Comparison of ENCODE assay signal across 8 cellular contexts in the genomic region with DNA sequence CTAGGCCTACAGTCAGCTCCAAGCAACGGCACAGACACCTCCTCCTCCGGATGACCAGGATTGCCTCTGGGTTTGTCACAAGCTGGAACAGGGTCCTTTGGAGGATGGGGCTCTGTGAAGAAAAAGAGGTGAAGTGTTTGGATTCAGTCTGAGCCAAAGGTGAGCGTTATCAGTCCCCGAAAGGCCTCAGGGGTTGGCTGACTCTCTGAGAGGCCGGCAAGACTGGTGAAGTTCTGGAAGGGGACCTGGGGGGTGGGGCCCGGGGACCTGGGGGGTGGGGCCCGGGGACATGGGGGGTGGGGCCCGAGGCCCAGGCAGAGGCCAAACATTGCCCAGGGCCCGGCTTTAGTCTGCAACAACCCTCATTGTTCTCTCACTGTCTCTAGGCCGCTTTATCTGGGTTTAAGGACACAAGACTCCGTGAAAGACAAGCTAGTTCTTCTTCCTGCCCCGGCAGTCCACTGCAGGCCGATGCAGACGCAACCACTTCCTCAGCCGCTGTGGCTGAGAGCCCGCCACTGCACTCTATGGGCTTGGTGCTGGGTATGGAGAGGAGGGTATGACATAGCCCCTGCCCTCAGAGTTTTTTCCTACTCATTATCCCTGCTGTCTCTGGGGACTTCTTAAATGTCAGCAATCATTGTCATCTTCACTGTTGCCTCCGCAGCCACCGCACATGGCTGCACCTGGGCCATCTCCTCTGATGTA. TPM values are rescaled to one million over a fixed set of nuclear protein-coding genes. Genes with fewer than 3 reads are reported as not detected.
DNase-seq lines count a peak whose midpoint lies in the region; ATAC-seq, FAIRE-seq and TF ChIP-seq lines count a peak whose summit lies in the region.

No MANE protein-coding gene starts in this region.

- no peak for TF ChIP-seq POLR2A in GM12891 (IDR thresholded peaks at IDR 0.05; ENCODE audit: low read depth, low read length)

- H3K27ac Mint-ChIP-seq in activated naive CD4-positive, alpha-beta T cell treated with anti-CD3 and anti-CD28 coated beads, Interleukin-2, amount 10 ng/mL, durations not matched to agents 7 days and 5 days: peak overlapping the region; percentile 64
- H3K27ac Mint-ChIP-seq in naive B cell: peak overlapping the region in 5 of 6 donors; percentile 39 to 89 (median 84)

- DNase-seq in GM12891 (ENCODE audit: insufficient read length, low spot score): no peak
- DNase-seq in MV-4-11 (lab: John Stamatoyannopoulos, UW): peak; percentile 66
- peak; percentile 48 for DNase-seq in activated naive CD4-positive, alpha-beta T cell treated with anti-CD3 and anti-CD28 coated beads, Interleukin-2, amount 10 ng/mL, durations not matched to agents 7 days and 5 days
- DNase-seq in naive B cell: peak; percentile 45
- DNase-seq in DMS153 (lab: John Stamatoyannopoulos, UW): no peak
- no peak for DNase-seq in NK-92 treated with Interleukin-12 subunit alpha and Interleukin-12 subunit beta, amount 100 ng/mL, for 24 hours (lab: John Stamatoyannopoulos, UW)
- no peak for DNase-seq in NCI-H1694 (lab: John Stamatoyannopoulos, UW)

- no peaks in the 10 kb centered on the region for H3K36me3 Mint-ChIP-seq in activated naive CD4-positive, alpha-beta T cell treated with anti-CD3 and anti-CD28 coated beads, Interleukin-2, amount 10 ng/mL, durations not matched to agents 7 days and 5 days
- H3K36me3 Mint-ChIP-seq in naive B cell: no peaks in the 10 kb centered on the region

- FAIRE-seq in GM12891 (lab: Jason Lieb, UNC): peak; percentile 66

- H3K27me3 Mint-ChIP-seq in activated naive CD4-positive, alpha-beta T cell treated with anti-CD3 and anti-CD28 coated beads, Interleukin-2, amount 10 ng/mL, durations not matched to agents 7 days and 5 days: peaks cover 13% of the 10 kb centered on the region
- H3K27me3 Mint-ChIP-seq in naive B cell: peaks cover 0 to 5% (median 0%) of the 10 kb centered on the region in 3 donors

- peaks cover 25% of the 10 kb centered on the region for H3K4me1 Mint-ChIP-seq in activated naive CD4-positive, alpha-beta T cell treated with anti-CD3 and anti-CD28 coated beads, Interleukin-2, amount 10 ng/mL, durations not matched to agents 7 days and 5 days
- H3K4me1 Mint-ChIP-seq in naive B cell: peaks cover 41 to 70% (median 48%) of the 10 kb centered on the region in 3 donors

- peak; percentile 82 to 84 for ATAC-seq in naive B cell (ENCODE audit: low read depth in 2 of 2)
- ATAC-seq in GM19395 (IDR thresholded peaks at IDR 0.05; ENCODE audit: unreplicated experiment): no peak

- CTCF ChIA-PET in activated naive CD4-positive, alpha-beta T cell treated with anti-CD3 and anti-CD28 coated beads, Interleukin-2, amount 10 ng/mL, durations not matched to agents 7 days and 5 days (lab: Charles Lee): interaction anchor here (0.6 to 3.0 kb wide), 5 partner anchors 13 to 253 kb away, joined by 3 to 12 read pairs (median 5); no protein-coding TSS in a partner anchor

- H3K4me3 Mint-ChIP-seq in activated naive CD4-positive, alpha-beta T cell treated with anti-CD3 and anti-CD28 coated beads, Interleukin-2, amount 10 ng/mL, durations not matched to agents 7 days and 5 days: no peak overlapping the region
- H3K4me3 Mint-ChIP-seq in naive B cell: peak overlapping the region in 7 of 8 donors; percentile 21 to 81 (median 40)

- no peaks in the 10 kb centered on the region for H3K9me3 Mint-ChIP-seq in activated naive CD4-positive, alpha-beta T cell treated with anti-CD3 and anti-CD28 coated beads, Interleukin-2, amount 10 ng/mL, durations not matched to agents 7 days and 5 days
- H3K9me3 Mint-ChIP-seq in naive B cell: no peaks in the 10 kb centered on the region

TF ChIP-seq in GM12891, 5 proteins besides CTCF, POLR2A, EP300 and RAD21:
- TF ChIP-seq SPI1 (IDR thresholded peaks at IDR 0.05; ENCODE audit: low read depth, low read length) (peak; percentile 72), TAF1 (IDR thresholded peaks at IDR 0.05; ENCODE audit: low read depth, low read length) (no peak), POU2F2 (IDR thresholded peaks at IDR 0.05; ENCODE audit: low read depth, low read length) (no peak)

RNA-seq across cellular contexts. Expression of a gene that starts 27.4 kb away (rescaled TPM):
- 238 TPM for polyA plus RNA-seq in GM12891 (2012; ENCODE audit: low read depth, missing spikeins)
- polyA plus RNA-seq in naive B cell (ENCODE audit: low read depth in 6 of 6): 100 to 1,000 TPM; 476 to 761 (median 550) TPM

Comparison
In these comparisons a context has a peak if more than half of its experiments do, and no peak if none do; other contexts are left out.
1. DNase-seq: peak in MV-4-11 (single experiment), activated naive CD4-positive, alpha-beta T cell treated with anti-CD3 and anti-CD28 coated beads, Interleukin-2, amount 10 ng/mL, durations not matched to agents 7 days and 5 days (single experiment) and naive B cell (single experiment); none in GM12891 (single experiment), DMS153 (single experiment), NK-92 treated with Interleukin-12 subunit alpha and Interleukin-12 subunit beta, amount 100 ng/mL, for 24 hours (single experiment) and NCI-H1694 (single experiment).